ENCODE assay signal across 8 cellular contexts in the genomic region with DNA sequence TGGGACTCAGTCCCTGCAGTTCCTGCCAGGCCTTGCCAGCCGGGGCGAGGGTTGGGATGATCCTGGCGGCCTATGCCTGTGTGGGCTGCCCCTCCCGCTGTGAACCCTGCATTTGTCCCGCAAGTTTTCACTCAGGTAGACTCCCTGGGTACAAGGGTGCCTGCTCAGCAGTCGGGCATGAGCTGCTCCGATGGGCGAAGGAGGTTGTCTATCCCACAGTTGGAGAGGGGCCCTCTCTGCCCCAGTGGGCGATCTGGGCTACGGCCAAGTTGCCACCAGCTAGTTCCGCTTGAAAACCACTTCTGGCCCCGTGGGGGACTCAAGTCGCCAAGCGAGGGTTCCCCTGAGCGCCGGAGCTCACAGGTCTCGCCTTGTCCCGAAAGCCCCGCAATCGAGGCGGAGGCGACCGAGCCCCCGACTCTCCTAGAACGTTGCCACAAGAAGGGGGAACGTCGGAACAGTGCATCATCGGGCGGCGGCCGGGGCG. TPM values are rescaled to one million over a fixed set of nuclear protein-coding genes. Genes with fewer than 3 reads are reported as not detected.
A peak's percentile ranks its signal among the peaks of the same experiment; 100 is the strongest.
DNase-seq lines count a peak whose midpoint lies in the region; ATAC-seq and TF ChIP-seq lines count a peak whose summit lies in the region.

No MANE protein-coding gene starts in this region.

- POLR2A ChIA-PET in activated CD8-positive, alpha-beta T cell treated with anti-CD3 and anti-CD28 coated beads for 36 hours (lab: Charles Lee): interaction anchor here (0.6 to 13.0 kb wide), 28 partner anchors 8 to 333 kb away, joined by 3 to 218 read pairs (median 4); partner anchors contain the start of genes C12orf57, CDCA3, GAPDH and GNB3

- no peak for DNase-seq in T-helper 1 cell
- no peak for DNase-seq in activated CD8-positive, alpha-beta T cell treated with anti-CD3 and anti-CD28 coated beads for 36 hours
- DNase-seq in left ventricle myocardium superior: no peak
- peak in 1 of 2 donors; percentile 49 for DNase-seq in gastrocnemius medialis
- no peak for DNase-seq in DMS153 treated with DMSO at 0.1 percent for 48 hours (lab: John Stamatoyannopoulos, UW; ENCODE audit: unreplicated experiment)
- DNase-seq in NCI-H526 treated with DMSO at 0.1 percent for 48 hours (lab: John Stamatoyannopoulos, UW): no peak

- peaks cover 32 to 35% of the 10 kb centered on the region in 2 donors for H3K4me1 ChIP-seq in gastrocnemius medialis

- no peak for TF ChIP-seq POLR2A in gastrocnemius medialis (IDR thresholded peaks at IDR 0.05)

- no peak for TF ChIP-seq CTCF in activated CD8-positive, alpha-beta T cell treated with anti-CD3 and anti-CD28 coated beads for 36 hours (IDR thresholded peaks at IDR 0.05)
- no peak for TF ChIP-seq CTCF in gastrocnemius medialis (IDR thresholded peaks at IDR 0.05 in 4 of 5, conservative IDR thresholded peaks at IDR 0.05 in 1 of 5)

- in situ Hi-C loops in gastrocnemius medialis (cut with MboI; ENCODE audit: low sequenced_read_pairs in 4 of 4): no loop called here

- H3K4me1 Mint-ChIP-seq in T-helper 1 cell treated with Interleukin-12 subunit alpha and Interleukin-12 subunit beta and Interleukin-4 antibody, amounts not matched to agents 30 μg/mL and 1 μg/mL, for 36 hours (ENCODE audit: low read depth): peaks cover 38% of the 10 kb centered on the region
- H3K4me1 Mint-ChIP-seq in activated CD8-positive, alpha-beta T cell treated with anti-CD3 and anti-CD28 coated beads for 36 hours (ENCODE audit: low read depth): peaks cover 51% of the 10 kb centered on the region

- intact Hi-C loops in activated CD8-positive, alpha-beta T cell treated with anti-CD3 and anti-CD28 coated beads for 36 hours (cut with micrococcal nuclease): no loop called here
- intact Hi-C loops in left ventricle myocardium superior (cut with micrococcal nuclease): no loop called here
- intact Hi-C loops in gastrocnemius medialis (cut with DNase I; ENCODE audit: low total_unique reads): loop anchor here (1.0 to 5.0 kb wide), 3 partner anchors 15 to 75 kb away; partner anchors contain the start of genes C12orf57, RNU7-1 and USP5

- H3K27ac ChIP-seq in gastrocnemius medialis: peak overlapping the region; percentile 93 to 100 (median 99)

- H3K4me3 Mint-ChIP-seq in T-helper 1 cell treated with Interleukin-12 subunit alpha and Interleukin-12 subunit beta and Interleukin-4 antibody, amounts not matched to agents 30 μg/mL and 1 μg/mL, for 36 hours: peak overlapping the region; percentile 94
- peak overlapping the region; percentile 91 for H3K4me3 Mint-ChIP-seq in activated CD8-positive, alpha-beta T cell treated with anti-CD3 and anti-CD28 coated beads for 36 hours

- H3K36me3 ChIP-seq in gastrocnemius medialis: peaks cover 0 to 65% of the 10 kb centered on the region in 2 donors

- H3K4me3 ChIP-seq in gastrocnemius medialis: peak overlapping the region; percentile 74 to 99 (median 91)

- no peaks in the 10 kb centered on the region for H3K27me3 Mint-ChIP-seq in T-helper 1 cell treated with Interleukin-12 subunit alpha and Interleukin-12 subunit beta and Interleukin-4 antibody, amounts not matched to agents 30 μg/mL and 1 μg/mL, for 36 hours (ENCODE audit: low read depth)
- H3K27me3 Mint-ChIP-seq in activated CD8-positive, alpha-beta T cell treated with anti-CD3 and anti-CD28 coated beads for 36 hours: no peaks in the 10 kb centered on the region

- no peaks in the 10 kb centered on the region for H3K9me3 Mint-ChIP-seq in T-helper 1 cell treated with Interleukin-12 subunit alpha and Interleukin-12 subunit beta and Interleukin-4 antibody, amounts not matched to agents 30 μg/mL and 1 μg/mL, for 36 hours
- H3K9me3 Mint-ChIP-seq in activated CD8-positive, alpha-beta T cell treated with anti-CD3 and anti-CD28 coated beads for 36 hours: no peaks in the 10 kb centered on the region

- ATAC-seq in HG03025 (IDR thresholded peaks at IDR 0.05; ENCODE audit: low FRiP score, unreplicated experiment) (peak; percentile 8), left ventricle myocardium superior (peak; percentile 4), gastrocnemius medialis (peak; percentile 9 to 18)
- ATAC-seq in activated CD8-positive, alpha-beta T cell treated with anti-CD3 and anti-CD28 coated beads for 36 hours: peak; percentile 6

- H3K36me3 Mint-ChIP-seq in T-helper 1 cell treated with Interleukin-12 subunit alpha and Interleukin-12 subunit beta and Interleukin-4 antibody, amounts not matched to agents 30 μg/mL and 1 μg/mL, for 36 hours (ENCODE audit: low read depth): peaks cover 64% of the 10 kb centered on the region
- peaks cover 72% of the 10 kb centered on the region for H3K36me3 Mint-ChIP-seq in activated CD8-positive, alpha-beta T cell treated with anti-CD3 and anti-CD28 coated beads for 36 hours (ENCODE audit: low read depth)

- no peaks in the 10 kb centered on the region for H3K9me3 ChIP-seq in gastrocnemius medialis

- peak overlapping the region; percentile 89 for H3K27ac Mint-ChIP-seq in T-helper 1 cell treated with Interleukin-12 subunit alpha and Interleukin-12 subunit beta and Interleukin-4 antibody, amounts not matched to agents 30 μg/mL and 1 μg/mL, for 36 hours
- H3K27ac Mint-ChIP-seq in activated CD8-positive, alpha-beta T cell treated with anti-CD3 and anti-CD28 coated beads for 36 hours: peak overlapping the region; percentile 97

- CTCF ChIA-PET in activated CD8-positive, alpha-beta T cell treated with anti-CD3 and anti-CD28 coated beads for 36 hours (lab: Charles Lee): interaction anchor here (1.3 to 9.5 kb wide), 7 partner anchors 12 to 114 kb away, joined by 3 to 124 read pairs (median 6); partner anchors contain the start of genes CDCA3, MLF2, PTMS and USP5

- no peaks in the 10 kb centered on the region for H3K27me3 ChIP-seq in gastrocnemius medialis

RNA-seq across cellular contexts. Expression of gene TPI1, which starts 0.4 kb away (rescaled TPM):
- total RNA-seq in activated CD8-positive, alpha-beta T cell treated with anti-CD3 and anti-CD28 coated beads for 36 hours: 1,000 to 10,000 TPM; 1,714 to 1,776 TPM
- total RNA-seq in left ventricle myocardium superior (855 TPM), gastrocnemius medialis (100 to 1,000 TPM; 500 to 741 (median 604) TPM)

RNA-seq across cellular contexts. Expression of gene SPSB2, which starts 6.1 kb away (rescaled TPM):
- total RNA-seq in activated CD8-positive, alpha-beta T cell treated with anti-CD3 and anti-CD28 coated beads for 36 hours: 1 to 10 TPM; 2.2 to 2.6 TPM
- total RNA-seq in left ventricle myocardium superior (2.2 TPM), gastrocnemius medialis (10 to 100 TPM in 1 of 4 donors, 1 to 10 TPM in 3; 4.6 to 10.0 (median 5.0) TPM)

RNA-seq across cellular contexts. Expression of gene USP5, which starts 15.0 kb away (rescaled TPM):
- total RNA-seq in activated CD8-positive, alpha-beta T cell treated with anti-CD3 and anti-CD28 coated beads for 36 hours: 100 to 1,000 TPM; 109 to 112 TPM
- total RNA-seq in left ventricle myocardium superior (66.2 TPM), gastrocnemius medialis (100 to 1,000 TPM in 1 of 4 donors, 10 to 100 TPM in 3; 66.4 to 120 (median 74.1) TPM)

RNA-seq across cellular contexts. Expression of gene CDCA3, which starts 15.9 kb away (rescaled TPM):
- total RNA-seq in activated CD8-positive, alpha-beta T cell treated with anti-CD3 and anti-CD28 coated beads for 36 hours: 10 to 100 TPM; 74.6 to 83.8 TPM
- total RNA-seq in left ventricle myocardium superior (0.32 TPM), gastrocnemius medialis (1 to 10 TPM in 1 of 4 donors, under 1 TPM in 3; 0.25 to 4.4 (median 0.65) TPM)

RNA-seq across cellular contexts. Expression of gene GNB3, which starts 26.2 kb away (rescaled TPM):
- 1 to 10 TPM in 1 of 2 experiments, under 1 TPM in 1; 0.50 to 1.1 TPM for total RNA-seq in activated CD8-positive, alpha-beta T cell treated with anti-CD3 and anti-CD28 coated beads for 36 hours
- total RNA-seq in left ventricle myocardium superior (5.4 TPM), gastrocnemius medialis (not detected)
